ENCODE assay signal across 25 cellular contexts in the genomic region with DNA sequence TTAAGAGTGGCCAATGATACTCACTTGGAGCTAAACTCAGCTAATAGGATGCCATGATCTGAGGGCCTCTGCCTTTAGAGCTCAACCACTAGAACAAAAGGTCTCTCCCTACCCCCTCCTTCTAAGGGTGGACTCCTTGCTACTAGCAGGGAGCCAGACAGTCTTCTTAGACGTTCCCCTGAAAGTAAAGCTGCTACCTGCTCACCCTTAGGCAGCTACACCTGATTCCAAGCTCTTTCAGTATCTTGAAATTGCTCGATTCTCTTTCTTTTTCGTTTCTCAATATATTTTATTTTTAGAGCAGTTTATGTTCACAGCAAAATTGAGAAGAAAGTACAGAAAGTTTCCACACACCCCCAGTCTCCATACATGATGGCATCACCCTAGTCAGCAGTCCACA.
"Had no signal": no experiment of that assay in that cellular context is flagged by ENCODE, and none has a peak within 500 bp of the region (broad histone marks: within the 10 kb centered on the region; RNA-seq: fewer than 3 reads in every experiment).

No MANE protein-coding gene starts in this region.

- FAIRE-seq: endometrium, islet of Langerhans, keratinocyte had no signal

- H3K27ac ChIP-seq: colonic mucosa, epithelial cell of prostate, esophagus squamous epithelium, gastrocnemius medialis, heart right ventricle, left lung, lower lobe of right lung had no signal

- H3K4me1 ChIP-seq: colonic mucosa, gastrocnemius medialis had no signal

- DNase-seq: colonic mucosa; cortex of kidney; effector CD8-positive, alpha-beta T cell; effector memory CD8-positive, alpha-beta T cell; endodermal cell; erythroblast; esophagus squamous epithelium; foreskin fibroblast; foreskin melanocyte; gastrocnemius medialis; glutamatergic neuron; head of caudate nucleus; heart right ventricle; hippocampal formation; left cardiac atrium; left lung; left ventricle myocardium superior; lower lobe of right lung; mesenchymal stem cell; mucosa of descending colon had no signal

- H3K27me3 ChIP-seq: colonic mucosa, gastrocnemius medialis, heart right ventricle, left lung had no signal

- H3K4me3 ChIP-seq: colonic mucosa, esophagus squamous epithelium, gastrocnemius medialis, heart right ventricle, left lung, lower lobe of right lung, mucosa of descending colon had no signal

- ATAC-seq: effector memory CD8-positive, alpha-beta T cell; esophagus mucosa; gastrocnemius medialis; heart right ventricle; left cardiac atrium; left lung; left ventricle myocardium superior; lower lobe of right lung; mucosa of descending colon had no signal

- H3K9me3 ChIP-seq: colonic mucosa, gastrocnemius medialis, left lung, lower lobe of right lung, mucosa of descending colon had no signal

- H3K36me3 ChIP-seq: colonic mucosa, esophagus squamous epithelium, gastrocnemius medialis, heart right ventricle, left lung, lower lobe of right lung had no signal
